13 cellular contexts compared by ENCODE assay signal in genomic region chr18:76429262-76430126, GRCh38.
DNase-seq lines count a peak whose midpoint lies in the region; ATAC-seq and TF ChIP-seq lines count a peak whose summit lies in the region.
"Had no signal": no experiment of that assay in that cellular context is flagged by ENCODE, and none has a peak within 500 bp of the region (broad histone marks: within the 10 kb centered on the region; RNA-seq: fewer than 3 reads in every experiment).

No MANE protein-coding gene starts in this region.

- H3K4me3 ChIP-seq in fibroblast of pulmonary artery (replicated peaks; ENCODE audit: low read depth, low read length), result no peak overlapping the region
- H3K4me3 ChIP-seq in neutrophil (ENCODE audit: low read depth in 1 of 2, low read length in 1 of 2), result no peak overlapping the region
- H3K4me3 ChIP-seq: prostate gland had no signal

- H3K36me3 Mint-ChIP-seq in type B pancreatic cell (peaks cover 44% of the 10 kb centered on the region), osteocyte (ENCODE audit: unreplicated experiment) (peaks cover 9% of the 10 kb centered on the region)
- peaks cover 8% of the 10 kb centered on the region for H3K36me3 Mint-ChIP-seq in activated naive CD4-positive, alpha-beta T cell treated with anti-CD3 and anti-CD28 coated beads for 36 hours (ENCODE audit: low read depth)
- H3K36me3 Mint-ChIP-seq: activated naive CD8-positive, alpha-beta T cell treated with anti-CD3 and anti-CD28 coated beads, Interleukin-2, amount 10 ng/mL, durations not matched to agents 7 days and 5 days had no signal

- intact Hi-C loops in activated naive CD4-positive, alpha-beta T cell treated with anti-CD3 and anti-CD28 coated beads for 36 hours (cut with micrococcal nuclease), result no loop called here

- H3K4me3 Mint-ChIP-seq in type B pancreatic cell, result no peak overlapping the region
- no peak overlapping the region for H3K4me3 Mint-ChIP-seq in osteocyte (ENCODE audit: unreplicated experiment)
- H3K4me3 Mint-ChIP-seq in activated naive CD4-positive, alpha-beta T cell treated with anti-CD3 and anti-CD28 coated beads for 36 hours, result no peak overlapping the region
- H3K4me3 Mint-ChIP-seq: activated naive CD8-positive, alpha-beta T cell treated with anti-CD3 and anti-CD28 coated beads, Interleukin-2, amount 10 ng/mL, durations not matched to agents 7 days and 5 days; activated T-cell treated with anti-CD3 and anti-CD28 coated beads, Interleukin-2, amount 50 U/mL, for 24 hours; CD8-positive, alpha-beta T cell had no signal

- no peak for TF ChIP-seq CTCF in fibroblast of pulmonary artery (IDR thresholded peaks at IDR 0.05; ENCODE audit: low read length, missing control alignments)
- no peak for TF ChIP-seq CTCF in neutrophil (IDR thresholded peaks at IDR 0.05)
- no peak for TF ChIP-seq CTCF in type B pancreatic cell (conservative IDR thresholded peaks at IDR 0.05)
- no peak for TF ChIP-seq CTCF in osteocyte (IDR thresholded peaks at IDR 0.05)

- no peaks in the 10 kb centered on the region for H3K9me3 ChIP-seq in neutrophil
- H3K9me3 ChIP-seq: prostate gland had no signal

- no peaks in the 10 kb centered on the region for H3K9me3 Mint-ChIP-seq in type B pancreatic cell
- H3K9me3 Mint-ChIP-seq in osteocyte (ENCODE audit: unreplicated experiment), result no peaks in the 10 kb centered on the region
- H3K9me3 Mint-ChIP-seq in activated naive CD4-positive, alpha-beta T cell treated with anti-CD3 and anti-CD28 coated beads for 36 hours, result no peaks in the 10 kb centered on the region
- H3K9me3 Mint-ChIP-seq: activated naive CD8-positive, alpha-beta T cell treated with anti-CD3 and anti-CD28 coated beads, Interleukin-2, amount 10 ng/mL, durations not matched to agents 7 days and 5 days; activated T-cell treated with anti-CD3 and anti-CD28 coated beads, Interleukin-2, amount 50 U/mL, for 24 hours; CD8-positive, alpha-beta T cell had no signal

- peaks cover 39% of the 10 kb centered on the region for H3K4me1 Mint-ChIP-seq in type B pancreatic cell (ENCODE audit: unreplicated experiment)
- H3K4me1 Mint-ChIP-seq in osteocyte (ENCODE audit: unreplicated experiment), result peaks cover 2% of the 10 kb centered on the region
- peaks cover 24% of the 10 kb centered on the region for H3K4me1 Mint-ChIP-seq in activated naive CD4-positive, alpha-beta T cell treated with anti-CD3 and anti-CD28 coated beads for 36 hours (ENCODE audit: low read depth)

- H3K27me3 ChIP-seq in neutrophil, result no peaks in the 10 kb centered on the region

- no peak for ATAC-seq in HG03039 (IDR thresholded peaks at IDR 0.05; ENCODE audit: unreplicated experiment)
- ATAC-seq: CD8-positive, alpha-beta T cell had no signal

- H3K27me3 Mint-ChIP-seq in type B pancreatic cell (no peaks in the 10 kb centered on the region), osteocyte (ENCODE audit: unreplicated experiment) (no peaks in the 10 kb centered on the region)
- no peaks in the 10 kb centered on the region for H3K27me3 Mint-ChIP-seq in activated naive CD4-positive, alpha-beta T cell treated with anti-CD3 and anti-CD28 coated beads for 36 hours (ENCODE audit: low read depth)
- H3K27me3 Mint-ChIP-seq: activated naive CD8-positive, alpha-beta T cell treated with anti-CD3 and anti-CD28 coated beads, Interleukin-2, amount 10 ng/mL, durations not matched to agents 7 days and 5 days; activated T-cell treated with anti-CD3 and anti-CD28 coated beads, Interleukin-2, amount 50 U/mL, for 24 hours had no signal

- H3K36me3 ChIP-seq in neutrophil, result peaks cover 25% of the 10 kb centered on the region
- H3K36me3 ChIP-seq: prostate gland had no signal

- peak overlapping the region; percentile 18 for H3K27ac Mint-ChIP-seq in type B pancreatic cell
- H3K27ac Mint-ChIP-seq in osteocyte (ENCODE audit: unreplicated experiment), result no peak overlapping the region
- H3K27ac Mint-ChIP-seq in activated naive CD4-positive, alpha-beta T cell treated with anti-CD3 and anti-CD28 coated beads for 36 hours, result no peak overlapping the region
- H3K27ac Mint-ChIP-seq: activated naive CD8-positive, alpha-beta T cell treated with anti-CD3 and anti-CD28 coated beads, Interleukin-2, amount 10 ng/mL, durations not matched to agents 7 days and 5 days; activated T-cell treated with anti-CD3 and anti-CD28 coated beads, Interleukin-2, amount 50 U/mL, for 24 hours; CD8-positive, alpha-beta T cell had no signal

- CTCF ChIA-PET in activated naive CD4-positive, alpha-beta T cell treated with anti-CD3 and anti-CD28 coated beads for 36 hours (lab: Charles Lee), result no interaction called here

- peaks cover 43 to 56% of the 10 kb centered on the region in 2 experiments for H3K4me1 ChIP-seq in neutrophil (ENCODE audit: control insufficient read depth in 1 of 2, insufficient read depth in 1 of 2, low read depth in 1 of 2, low read length in 1 of 2)
- H3K4me1 ChIP-seq: prostate gland had no signal

- peak overlapping the region; percentile 55 for H3K27ac ChIP-seq in neutrophil

- DNase-seq in NCI-H510A treated with DMSO at 0.1 percent for 48 hours (lab: John Stamatoyannopoulos, UW) (peak; percentile 29), NCI-H510A (lab: John Stamatoyannopoulos, UW) (no peak), fibroblast of pulmonary artery (ENCODE audit: low read depth) (peak; percentile 27), type B pancreatic cell (ENCODE audit: extremely low spot score, unreplicated experiment) (peak; percentile 43), osteocyte (ENCODE audit: extremely low spot score, unreplicated experiment) (no peak)
- no peak for DNase-seq in activated naive CD4-positive, alpha-beta T cell treated with anti-CD3 and anti-CD28 coated beads for 36 hours
- DNase-seq: activated CD4-positive, alpha-beta T cell treated with anti-CD3 and anti-CD28 coated beads, Interleukin-2, amount 50 U/mL, for 1 hour; activated naive CD8-positive, alpha-beta T cell treated with anti-CD3 and anti-CD28 coated beads, Interleukin-2, amount 10 ng/mL, durations not matched to agents 7 days and 5 days; activated T-cell treated with anti-CD3 and anti-CD28 coated beads, Interleukin-2, amount 50 U/mL, for 24 hours had no signal

Comparison
In these comparisons a context has a peak if more than half of its experiments do, and no peak if none do; other contexts are left out.
1. DNase-seq: peak in NCI-H510A treated with DMSO at 0.1 percent for 48 hours (single experiment), fibroblast of pulmonary artery (single experiment) and type B pancreatic cell (single experiment); none in NCI-H510A (single experiment), osteocyte (single experiment) and activated naive CD4-positive, alpha-beta T cell treated with anti-CD3 and anti-CD28 coated beads for 36 hours (single experiment).